8 cellular contexts compared by ENCODE assay signal in the genomic region with DNA sequence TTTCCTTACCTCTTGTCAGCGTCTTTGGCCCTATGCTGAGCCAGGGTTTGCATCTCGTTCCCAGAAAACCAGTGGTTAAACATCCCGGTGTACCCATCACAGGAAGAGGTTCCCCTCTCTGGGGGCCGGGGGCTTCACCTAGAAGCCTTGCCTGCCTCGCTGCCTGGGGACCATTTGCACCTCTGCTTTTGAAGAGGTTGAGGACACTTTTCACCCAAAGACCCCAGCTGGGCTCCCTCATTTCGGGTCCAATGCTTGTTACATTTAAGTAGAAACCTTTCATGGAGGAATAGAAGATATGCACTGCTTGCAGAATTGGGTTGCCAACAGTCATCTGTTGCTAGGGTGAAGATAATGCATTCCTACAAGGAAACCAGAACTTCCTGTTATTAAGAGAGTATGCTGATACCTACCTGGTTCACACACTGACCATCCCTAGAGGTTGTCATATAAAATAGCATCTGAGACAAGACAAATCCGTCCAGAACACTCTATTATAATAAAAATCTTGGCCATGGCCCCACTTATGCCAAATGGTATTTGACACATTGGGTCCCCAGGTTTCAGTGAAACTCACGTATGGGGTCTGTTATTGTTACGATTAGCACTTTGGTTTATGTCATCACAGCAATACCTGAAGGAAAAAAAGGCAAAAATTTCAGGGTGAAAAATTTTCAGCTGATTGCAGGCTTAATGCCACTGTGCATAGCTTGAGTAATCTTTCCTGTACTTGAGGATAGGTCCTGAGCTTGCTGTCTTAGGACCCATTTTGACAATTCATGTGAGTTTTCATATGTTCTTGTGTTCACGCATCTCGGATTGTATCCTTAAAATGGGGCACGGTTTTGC. TPM values are rescaled to one million over a fixed set of nuclear protein-coding genes. Genes with fewer than 3 reads are reported as not detected.
DNase-seq lines count a peak whose midpoint lies in the region; ATAC-seq and TF ChIP-seq lines count a peak whose summit lies in the region.

No MANE protein-coding gene starts in this region.

- no peak for DNase-seq in activated T-cell treated with anti-CD3 and anti-CD28 coated beads, Interleukin-2, amount 50 U/mL, for 24 hours
- DNase-seq in activated T-cell treated with anti-CD3 and anti-CD28 coated beads, Interleukin-2, amount 50 U/mL, for 48 hours: no peak
- DNase-seq in hepatocyte (ENCODE audit: low spot score): no peak
- DNase-seq in suprapubic skin (ENCODE audit: low spot score in 2 of 2): no peak
- no peak for DNase-seq in ecto neural progenitor cell (ENCODE audit: low spot score)
- DNase-seq in testis: no peak
- no peak for DNase-seq in GF-D8 (lab: John Stamatoyannopoulos, UW)

- no peak for ATAC-seq in activated T-helper 17 cell treated with anti-CD3 and anti-CD28 coated beads, Interleukin-2, amount 50 U/mL, for 72 hours (replicated peaks)

- peak overlapping the region; percentile 33 for H3K27ac Mint-ChIP-seq in activated T-cell treated with anti-CD3 and anti-CD28 coated beads, Interleukin-2, amount 50 U/mL, for 24 hours
- no peak overlapping the region for H3K27ac Mint-ChIP-seq in activated T-helper 17 cell treated with anti-CD3 and anti-CD28 coated beads, Interleukin-2, amount 50 U/mL, for 72 hours

- H3K9me3 ChIP-seq in hepatocyte (ENCODE audit: low read depth) (no peaks in the 10 kb centered on the region), suprapubic skin (no peaks in the 10 kb centered on the region), testis (no peaks in the 10 kb centered on the region)

- TF ChIP-seq CTCF in hepatocyte (IDR thresholded peaks at IDR 0.05; ENCODE audit: poor library complexity) (no peak), suprapubic skin (IDR thresholded peaks at IDR 0.05) (no peak), testis (IDR thresholded peaks at IDR 0.05) (no peak)

- peaks cover 15% of the 10 kb centered on the region for H3K4me1 Mint-ChIP-seq in activated T-cell treated with anti-CD3 and anti-CD28 coated beads, Interleukin-2, amount 50 U/mL, for 24 hours (ENCODE audit: low read depth)
- no peaks in the 10 kb centered on the region for H3K4me1 Mint-ChIP-seq in activated T-helper 17 cell treated with anti-CD3 and anti-CD28 coated beads, Interleukin-2, amount 50 U/mL, for 72 hours

- peak overlapping the region; percentile 95 for H3K4me2 ChIP-seq in hepatocyte

- H3K4me1 ChIP-seq in hepatocyte (ENCODE audit: insufficient read depth): no peaks in the 10 kb centered on the region
- peaks cover 15% of the 10 kb centered on the region for H3K4me1 ChIP-seq in suprapubic skin
- peaks cover 4% of the 10 kb centered on the region for H3K4me1 ChIP-seq in testis

- intact Hi-C loops in testis (cut with DNase I; ENCODE audit: low total_unique reads): no loop called here

- no peaks in the 10 kb centered on the region for H3K36me3 ChIP-seq in hepatocyte (replicated peaks; ENCODE audit: insufficient read depth, low read depth)
- no peaks in the 10 kb centered on the region for H3K36me3 ChIP-seq in suprapubic skin
- H3K36me3 ChIP-seq in testis (ENCODE audit: low read depth, missing control alignments): no peaks in the 10 kb centered on the region

- peak overlapping the region; percentile 78 for H2AFZ ChIP-seq in hepatocyte

- H3K4me3 Mint-ChIP-seq in activated T-cell treated with anti-CD3 and anti-CD28 coated beads, Interleukin-2, amount 50 U/mL, for 24 hours: peak overlapping the region; percentile 72
- H3K4me3 Mint-ChIP-seq in activated T-helper 17 cell treated with anti-CD3 and anti-CD28 coated beads, Interleukin-2, amount 50 U/mL, for 72 hours: peak overlapping the region; percentile 64

- TF ChIP-seq POLR2A in suprapubic skin (IDR thresholded peaks at IDR 0.05) (no peak), testis (IDR thresholded peaks at IDR 0.05) (no peak)

- H3K27me3 ChIP-seq in hepatocyte (peaks cover 34% of the 10 kb centered on the region), suprapubic skin (peaks cover 8% of the 10 kb centered on the region), testis (no peaks in the 10 kb centered on the region)

- H3K9me3 Mint-ChIP-seq in activated T-cell treated with anti-CD3 and anti-CD28 coated beads, Interleukin-2, amount 50 U/mL, for 24 hours: no peaks in the 10 kb centered on the region
- no peaks in the 10 kb centered on the region for H3K9me3 Mint-ChIP-seq in activated T-helper 17 cell treated with anti-CD3 and anti-CD28 coated beads, Interleukin-2, amount 50 U/mL, for 72 hours

- peaks cover 41% of the 10 kb centered on the region for H3K27me3 Mint-ChIP-seq in activated T-cell treated with anti-CD3 and anti-CD28 coated beads, Interleukin-2, amount 50 U/mL, for 24 hours
- H3K27me3 Mint-ChIP-seq in activated T-helper 17 cell treated with anti-CD3 and anti-CD28 coated beads, Interleukin-2, amount 50 U/mL, for 72 hours: peaks cover 11% of the 10 kb centered on the region

- H3K9me2 ChIP-seq in hepatocyte (replicated peaks; ENCODE audit: insufficient read depth): no peaks in the 10 kb centered on the region

- no peaks in the 10 kb centered on the region for H4K20me1 ChIP-seq in hepatocyte (ENCODE audit: insufficient read depth, poor library complexity, severe bottlenecking)

- H3K4me3 ChIP-seq in hepatocyte (peak overlapping the region; percentile 61), suprapubic skin (peak overlapping the region; percentile 68), testis (peak overlapping the region in 1 of 2 donors; percentile 66)

- WGBS in hepatocyte (ENCODE audit: low lambda C conversion rate, missing lambda C conversion rate): 78% methylated on average over 12 of the region's 12 CpGs
- WGBS in suprapubic skin: 71% methylated on average over 12 of the region's 12 CpGs
- WGBS in testis, 2 donors: 54 to 60% methylated on average over 12 of the region's 12 CpGs

- H3K36me3 Mint-ChIP-seq in activated T-cell treated with anti-CD3 and anti-CD28 coated beads, Interleukin-2, amount 50 U/mL, for 24 hours (ENCODE audit: low read depth): no peaks in the 10 kb centered on the region
- no peaks in the 10 kb centered on the region for H3K36me3 Mint-ChIP-seq in activated T-helper 17 cell treated with anti-CD3 and anti-CD28 coated beads, Interleukin-2, amount 50 U/mL, for 72 hours (ENCODE audit: low read depth)

- TF ChIP-seq EP300 in suprapubic skin (IDR thresholded peaks at IDR 0.05): no peak

- H3K27ac ChIP-seq in hepatocyte (no peak overlapping the region), suprapubic skin (no peak overlapping the region), testis (no peak overlapping the region)

- H3K79me2 ChIP-seq in hepatocyte: no peaks in the 10 kb centered on the region

RNA-seq across cellular contexts. Expression of a gene that starts 0.9 kb away (rescaled TPM):
- under 1 TPM; 0.15 to 0.19 TPM for total RNA-seq in activated T-helper 17 cell treated with anti-CD3 and anti-CD28 coated beads, Interleukin-2, amount 50 U/mL, for 72 hours
- total RNA-seq in hepatocyte (0.24 and 0.93 TPM in 2 replicates), suprapubic skin (1 to 10 TPM in 3 of 4 donors, under 1 TPM in 1; 0.42 to 2.5 (median 1.8) TPM), testis (1 to 10 TPM; 1.2 to 2.8 TPM)
- polyA plus RNA-seq in hepatocyte (0.28 and 0.60 TPM in 2 replicates), testis (ENCODE audit: insufficient read depth, low read depth, low replicate concordance) (1.0 TPM)
